8 cellular contexts compared by ENCODE assay signal in genomic region chr22:42350373-42350772, GRCh38.
"Had no signal": no experiment of that assay in that cellular context is flagged by ENCODE, and none has a peak within 500 bp of the region (broad histone marks: within the 10 kb centered on the region; RNA-seq: fewer than 3 reads in every experiment).

No MANE protein-coding gene starts in this region.

- H3K4me1 ChIP-seq: HAP-1 had no signal

- DNase-seq: GM23248, GOT3, H7, IMR-90, KBM-7 had no signal

- FAIRE-seq: HTR-8/SVneo had no signal

- ATAC-seq: HCT116 had no signal

- H3K4me3 ChIP-seq: GM23248, HAP-1 had no signal

- H3K9ac ChIP-seq: GM23248 had no signal

- H3K36me3 ChIP-seq: HAP-1 had no signal

- H3K27ac ChIP-seq: GM23248 had no signal

- H3K9me3 ChIP-seq: HAP-1 had no signal

- H2AFZ ChIP-seq: GM23248 had no signal
